8 cellular contexts compared by ENCODE assay signal in the genomic region with DNA sequence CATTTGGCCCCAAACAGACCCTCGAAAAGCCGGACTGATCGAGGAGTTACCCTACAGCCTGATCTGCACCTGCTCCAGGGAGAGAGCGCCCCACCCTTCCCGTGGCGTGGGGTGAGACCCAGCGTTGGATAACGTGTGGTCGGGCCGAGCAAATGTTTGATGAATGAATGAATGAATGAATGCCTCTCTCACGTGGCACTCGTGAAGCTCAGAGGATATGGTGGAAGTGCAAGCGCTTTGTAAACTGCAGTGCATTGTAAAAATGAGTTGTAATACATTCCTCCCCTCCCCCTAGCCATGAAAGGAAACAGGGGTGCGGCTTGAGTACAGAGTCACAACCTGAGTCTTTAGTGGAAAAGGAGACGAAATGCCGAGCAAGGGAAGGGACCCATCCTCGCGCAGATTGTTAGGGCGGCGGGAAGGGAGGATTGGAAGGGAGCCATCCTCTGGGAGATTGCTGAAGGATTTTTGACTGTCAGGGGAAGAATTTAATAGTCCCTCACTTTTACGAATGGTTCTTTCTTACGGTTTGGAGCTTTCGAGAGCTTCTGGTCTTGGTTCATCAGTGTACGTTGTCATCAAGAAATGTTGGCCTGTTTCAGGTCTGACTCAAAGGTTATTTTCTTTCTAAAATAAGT. TPM values are rescaled to one million over a fixed set of nuclear protein-coding genes. Genes with fewer than 3 reads are reported as not detected.
DNase-seq lines count a peak whose midpoint lies in the region; ATAC-seq and TF ChIP-seq lines count a peak whose summit lies in the region.

No MANE protein-coding gene starts in this region.

- H3K4me3 Mint-ChIP-seq in brain = peak overlapping the region; percentile 94 to 99 (median 96)

- ATAC-seq in GM18870 (IDR thresholded peaks at IDR 0.05; ENCODE audit: unreplicated experiment) (peak; percentile 25), HG03097 (IDR thresholded peaks at IDR 0.05; ENCODE audit: low FRiP score, unreplicated experiment) (peak; percentile 28), Panc1 (peak; percentile 31)

- in situ Hi-C loops in Panc1 (cut with HindIII; ENCODE audit: low pct_unique_long_range_greater_than_20kb, low sequenced_read_pairs) = no loop called here

- CTCF ChIA-PET in Panc1 (lab: Charles Lee) = no interaction called here

- peak overlapping the region; percentile 96 to 98 (median 97) for H3K27ac Mint-ChIP-seq in brain

- POLR2A ChIA-PET in Panc1 (lab: Charles Lee) = no interaction called here

- intact Hi-C loops in Panc1 (cut with micrococcal nuclease; ENCODE audit: unreplicated experiment) = no loop called here

- BruUV-seq in Panc1 (replicated peaks; lab: Mats Ljungman, UMichigan) = no TSS peak

- peak overlapping the region; percentile 85 to 93 for H3K4me3 ChIP-seq in Panc1 (ENCODE audit: low read depth in 2 of 2, low read length in 2 of 2)

- DNase-seq in Panc1 (ENCODE audit: low read depth, low spot score) = no peak
- peak; percentile 21 for DNase-seq in iPS-NIHi7 (ENCODE audit: extremely low spot score)
- DNase-seq in stimulated activated CD4-positive, alpha-beta T cell treated with anti-CD3 and anti-CD28 coated beads, Interleukin-1b, Interleukin-23, amount 100 ng/mL, for 1 hour (ENCODE audit: low read depth in 2 of 2) = peak; percentile 21 to 29
- DNase-seq in mesenteric fat pad (ENCODE audit: low spot score) = no peak

- no peaks in the 10 kb centered on the region for H3K9me3 ChIP-seq in Panc1 (ENCODE audit: control insufficient read depth, insufficient read depth, low read depth, low read length)

- H3K27ac ChIP-seq in C4-2B = peak overlapping the region; percentile 88
- peak overlapping the region; percentile 87 for H3K27ac ChIP-seq in Panc1 (ENCODE audit: low read length)

- peaks cover 62% of the 10 kb centered on the region for H3K4me1 Mint-ChIP-seq in brain

- peaks cover 0 to 8% (median 0%) of the 10 kb centered on the region in 5 experiments for H3K9me3 Mint-ChIP-seq in brain

- TF ChIP-seq CTCF in C4-2B (conservative IDR thresholded peaks at IDR 0.05) (no peak), Panc1 (IDR thresholded peaks at IDR 0.05) (no peak), brain (conservative IDR thresholded peaks at IDR 0.05) (no peak)

- peaks cover 22% of the 10 kb centered on the region for H3K36me3 Mint-ChIP-seq in brain

- no peaks in the 10 kb centered on the region for H3K27me3 ChIP-seq in Panc1 (ENCODE audit: control insufficient read depth, insufficient read depth, low read length)

- peaks cover 6% of the 10 kb centered on the region; the same call in 1 of the 2 replicates for H3K36me3 ChIP-seq in Panc1 (ENCODE audit: control insufficient read depth, insufficient read depth, low read length)

- peaks cover 9% of the 10 kb centered on the region for H3K4me1 ChIP-seq in Panc1 (ENCODE audit: control insufficient read depth, insufficient read depth, low read length)

- peaks cover 11% of the 10 kb centered on the region for H3K27me3 Mint-ChIP-seq in brain

RNA-seq across cellular contexts. Expression of a gene that starts 0.8 kb away (rescaled TPM):
- total RNA-seq in Panc1 (2021; ENCODE audit: unreplicated experiment) = 16.2 TPM
- polyA plus RNA-seq in Panc1 (2012; ENCODE audit: insufficient read length) = 7.5 TPM
- polyA plus RNA-seq in brain (ENCODE audit: insufficient read depth, low read depth, low replicate concordance) = 10.3 TPM
- 37.9 TPM for total RNA-seq in mesenteric fat pad

Comparison
In these comparisons a context has a peak if more than half of its experiments do, and no peak if none do; other contexts are left out.
1. DNase-seq: peak in iPS-NIHi7 (single experiment) and stimulated activated CD4-positive, alpha-beta T cell treated with anti-CD3 and anti-CD28 coated beads, Interleukin-1b, Interleukin-23, amount 100 ng/mL, for 1 hour (2 of 2); none in Panc1 (single experiment) and mesenteric fat pad (single experiment).
2. Peak in every context shown above with its lines, with median percentiles within 50 percentile points of each other: ATAC-seq.